12 cellular contexts compared by ENCODE assay signal in genomic region chr18:58536534-58537271, GRCh38.
DNase-seq lines count a peak whose midpoint lies in the region; ATAC-seq and TF ChIP-seq lines count a peak whose summit lies in the region.
"Had no signal": no experiment of that assay in that cellular context is flagged by ENCODE, and none has a peak within 500 bp of the region (broad histone marks: within the 10 kb centered on the region; RNA-seq: fewer than 3 reads in every experiment).

No MANE protein-coding gene starts in this region.

- H3K4me1 ChIP-seq in heart right ventricle, result peaks cover 0 to 48% (median 6%) of the 10 kb centered on the region in 9 donors

- H3K27me3 ChIP-seq in heart right ventricle, result no peaks in the 10 kb centered on the region

- peaks cover 0 to 5% (median 0%) of the 10 kb centered on the region in 9 donors for H3K36me3 ChIP-seq in heart right ventricle

- H3K4me3 ChIP-seq in heart right ventricle, result no peak overlapping the region

- no peaks in the 10 kb centered on the region for H3K36me3 Mint-ChIP-seq in stimulated activated memory B cell treated with anti-CD40 and anti-IgM and Interleukin-4, amounts not matched to agents 10 μg/mL and 1 μg/mL and 100 μg/mL, for 72 hours
- H3K36me3 Mint-ChIP-seq: brain had no signal

- peak in 4 of 8 donors; percentile 2 to 40 (median 22) for ATAC-seq in heart right ventricle
- ATAC-seq in left cardiac atrium, result no peak
- peak; percentile 37 for ATAC-seq in HG02642 (IDR thresholded peaks at IDR 0.05; ENCODE audit: poor library complexity, unreplicated experiment)
- peak; percentile 82 for ATAC-seq in stimulated activated memory B cell treated with anti-CD40 and anti-IgM and Interleukin-4, amounts not matched to agents 10 μg/mL and 1 μg/mL and 100 μg/mL, for 72 hours
- ATAC-seq in HG03439 (IDR thresholded peaks at IDR 0.05; ENCODE audit: unreplicated experiment), result no peak
- ATAC-seq: activated CD4-positive, CD25-positive, alpha-beta regulatory T cell treated with anti-CD3 and anti-CD28 coated beads, Interleukin-2, amount 50 U/mL, for 24 hours had no signal

- TF ChIP-seq CTCF in heart right ventricle (IDR thresholded peaks at IDR 0.05), result no peak

- intact Hi-C loops in heart right ventricle (cut with DNase I), result loop anchor here in 5 of 10 donors (5.0 to 10.0 kb wide), 3 partner anchors 91 to 138 kb away; partner anchors contain the start of genes MALT1 (in 3 of the 5) and ALPK2 (in 1 of the 5)
- intact Hi-C loops in left cardiac atrium (cut with DNase I), result loop anchor here in 1 of 2 donors (10.0 kb wide), 1 partner anchor 58 kb away; no protein-coding TSS in a partner anchor

- H3K9me3 ChIP-seq in heart right ventricle, result no peaks in the 10 kb centered on the region

- H3K9me3 Mint-ChIP-seq in stimulated activated memory B cell treated with anti-CD40 and anti-IgM and Interleukin-4, amounts not matched to agents 10 μg/mL and 1 μg/mL and 100 μg/mL, for 72 hours, result no peaks in the 10 kb centered on the region
- H3K9me3 Mint-ChIP-seq: nephron progenitor cell had no signal

- H3K4me1 Mint-ChIP-seq in stimulated activated memory B cell treated with anti-CD40 and anti-IgM and Interleukin-4, amounts not matched to agents 10 μg/mL and 1 μg/mL and 100 μg/mL, for 72 hours, result peaks cover 75% of the 10 kb centered on the region

- no peaks in the 10 kb centered on the region for H3K27me3 Mint-ChIP-seq in stimulated activated memory B cell treated with anti-CD40 and anti-IgM and Interleukin-4, amounts not matched to agents 10 μg/mL and 1 μg/mL and 100 μg/mL, for 72 hours

- DNase-seq in heart right ventricle, result no peak
- no peak for DNase-seq in left cardiac atrium
- DNase-seq in MV-4-11 (lab: John Stamatoyannopoulos, UW), result peak; percentile 90
- DNase-seq in activated CD4-positive, alpha-beta T cell treated with anti-CD3 and anti-CD28 coated beads for 1 hour, result no peak
- no peak for DNase-seq in NCI-H2107 treated with DMSO at 0.1 percent for 48 hours (lab: John Stamatoyannopoulos, UW; ENCODE audit: unreplicated experiment)
- DNase-seq: H7, nephron progenitor cell had no signal

- 78 to 80% methylated on average over 10 of the region's 10 CpGs for WGBS in heart right ventricle, 2 donors

- H3K4me3 Mint-ChIP-seq in stimulated activated memory B cell treated with anti-CD40 and anti-IgM and Interleukin-4, amounts not matched to agents 10 μg/mL and 1 μg/mL and 100 μg/mL, for 72 hours, result peak overlapping the region; percentile 78
- H3K4me3 Mint-ChIP-seq: brain, nephron progenitor cell had no signal

- peak overlapping the region in 7 of 10 donors; percentile 9 to 59 (median 39) for H3K27ac ChIP-seq in heart right ventricle

- H3K27ac Mint-ChIP-seq in stimulated activated memory B cell treated with anti-CD40 and anti-IgM and Interleukin-4, amounts not matched to agents 10 μg/mL and 1 μg/mL and 100 μg/mL, for 72 hours, result peak overlapping the region; percentile 98
- H3K27ac Mint-ChIP-seq: brain had no signal

Comparison
In these comparisons a context has a peak if more than half of its experiments do, and no peak if none do; other contexts are left out.
1. ATAC-seq: peak in HG02642 (single experiment) and stimulated activated memory B cell treated with anti-CD40 and anti-IgM and Interleukin-4, amounts not matched to agents 10 μg/mL and 1 μg/mL and 100 μg/mL, for 72 hours (single experiment); none in left cardiac atrium (0 of 2) and HG03439 (single experiment).